18 cellular contexts compared by ENCODE assay signal in genomic region chr11:4185561-4185960, GRCh38.
"Had no signal": no experiment of that assay in that cellular context is flagged by ENCODE, and none has a peak within 500 bp of the region (broad histone marks: within the 10 kb centered on the region; RNA-seq: fewer than 3 reads in every experiment).

No MANE protein-coding gene starts in this region.

- H3K36me3 Mint-ChIP-seq: naive B cell; stimulated activated effector memory CD8-positive, alpha-beta T cell treated with anti-CD3 and anti-CD28 coated beads, Interleukin-12 subunit alpha, Interleukin-12 subunit beta, amount 100 ng/mL, for 72 hours had no signal

- ATAC-seq: left colon; left ventricle myocardium superior; psoas muscle; right lobe of liver; stimulated activated effector memory CD8-positive, alpha-beta T cell treated with anti-CD3 and anti-CD28 coated beads, Interleukin-12 subunit alpha, Interleukin-12 subunit beta, amount 100 ng/mL, for 72 hours; stimulated activated naive CD8-positive, alpha-beta T cell treated with anti-CD3 and anti-CD28 coated beads, Interleukin-15, Interleukin-2, amounts not matched to agents 100 U/mL and 50 U/mL, for 24 hours had no signal

- H3K9me3 Mint-ChIP-seq: stimulated activated effector memory CD8-positive, alpha-beta T cell treated with anti-CD3 and anti-CD28 coated beads, Interleukin-12 subunit alpha, Interleukin-12 subunit beta, amount 100 ng/mL, for 72 hours had no signal

- DNase-seq: effector CD4-positive, alpha-beta T cell; foreskin melanocyte; head of caudate nucleus; left colon; left ventricle myocardium superior; mesenchymal stem cell; naive B cell; occipital lobe; psoas muscle; retina; right lobe of liver; stimulated activated CD4-positive, alpha-beta T cell treated with anti-CD3 and anti-CD28 coated beads, Interleukin-4, amount 100 ng/mL, for 1 hour; stimulated activated CD8-positive, alpha-beta memory T cell treated with anti-CD3 and anti-CD28 coated beads, Interleukin-4, amount 100 ng/mL, for 48 hours; stimulated activated naive CD8-positive, alpha-beta T cell treated with anti-CD3 and anti-CD28 coated beads, Interleukin-15, Interleukin-2, amounts not matched to agents 100 U/mL and 50 U/mL, for 24 hours; thyroid gland; upper lobe of left lung; uterus had no signal

- H3K27ac Mint-ChIP-seq: stimulated activated effector memory CD8-positive, alpha-beta T cell treated with anti-CD3 and anti-CD28 coated beads, Interleukin-12 subunit alpha, Interleukin-12 subunit beta, amount 100 ng/mL, for 72 hours had no signal

- H3K4me1 Mint-ChIP-seq: stimulated activated effector memory CD8-positive, alpha-beta T cell treated with anti-CD3 and anti-CD28 coated beads, Interleukin-12 subunit alpha, Interleukin-12 subunit beta, amount 100 ng/mL, for 72 hours had no signal
